17 cellular contexts compared by ENCODE assay signal in the genomic region with DNA sequence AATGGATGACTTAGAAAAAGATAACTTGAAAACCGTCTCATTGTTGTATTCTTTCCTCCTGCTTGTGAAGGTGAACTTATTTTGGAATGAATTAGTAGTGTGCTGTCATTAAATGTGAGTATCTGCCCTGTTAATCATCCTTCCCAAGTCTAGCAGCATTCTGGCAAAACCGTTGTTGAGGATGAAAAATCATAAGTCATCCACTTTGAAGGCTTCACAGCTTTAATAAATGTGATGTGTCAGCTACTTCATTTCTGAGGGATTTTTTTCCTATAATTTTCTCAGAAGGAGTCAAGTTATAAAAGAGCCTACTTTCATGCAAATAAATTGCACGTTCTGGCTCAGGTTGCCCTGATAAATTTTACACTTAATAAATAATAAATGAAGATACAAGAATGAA.
A peak's percentile ranks its signal among the peaks of the same experiment; 100 is the strongest.
DNase-seq lines count a peak whose midpoint lies in the region; ATAC-seq, FAIRE-seq and TF ChIP-seq lines count a peak whose summit lies in the region.
"Had no signal": no experiment of that assay in that cellular context is flagged by ENCODE, and none has a peak within 500 bp of the region (broad histone marks: within the 10 kb centered on the region; RNA-seq: fewer than 3 reads in every experiment).

No MANE protein-coding gene starts in this region.

- TF ChIP-seq POLR2A in HepG2 (IDR thresholded peaks at IDR 0.05; ENCODE audit: insufficient read depth in 1 of 2, low read depth in 2 of 2, low read length in 2 of 2) (no peak), right lobe of liver (IDR thresholded peaks at IDR 0.05) (no peak)

- POLR2A ChIA-PET in HepG2 (lab: Yijun Ruan, JAX): no interaction called here

- H3K4me3 Mint-ChIP-seq in activated naive CD4-positive, alpha-beta T cell treated with anti-CD3 and anti-CD28 coated beads, Interleukin-2, amount 10 ng/mL, durations not matched to agents 7 days and 5 days: no peak overlapping the region
- H3K4me3 Mint-ChIP-seq: CD4-positive, CD25-positive, alpha-beta regulatory T cell had no signal

- WGBS in HepG2 (ENCODE audit: low lambda C conversion rate): 4% methylated on average over 3 of the region's 3 CpGs
- 52% methylated on average over 3 of the region's 3 CpGs for WGBS in right lobe of liver (ENCODE audit: insufficient coverage, low coverage, low lambda C conversion rate, missing lambda C conversion rate)

- peaks cover 19% of the 10 kb centered on the region for H3K27me3 Mint-ChIP-seq in activated naive CD4-positive, alpha-beta T cell treated with anti-CD3 and anti-CD28 coated beads, Interleukin-2, amount 10 ng/mL, durations not matched to agents 7 days and 5 days
- H3K27me3 Mint-ChIP-seq: CD4-positive, CD25-positive, alpha-beta regulatory T cell had no signal

- H3K36me3 ChIP-seq in HepG2 (replicated peaks in 1 of 2; ENCODE audit: control insufficient read depth in 1 of 2, insufficient read depth in 2 of 2, low read length in 2 of 2): no peaks in the 10 kb centered on the region
- no peaks in the 10 kb centered on the region for H3K36me3 ChIP-seq in right lobe of liver
- no peaks in the 10 kb centered on the region for H3K36me3 ChIP-seq in H7 (replicated peaks; ENCODE audit: control insufficient read depth, insufficient read depth, low read length)
- H3K36me3 ChIP-seq: BLaER1 treated with 17β-estradiol and CSF1 and Interleukin-3, amounts not matched to agents 10 nM and 100 nM had no signal

- H3K36me3 Mint-ChIP-seq in activated naive CD4-positive, alpha-beta T cell treated with anti-CD3 and anti-CD28 coated beads, Interleukin-2, amount 10 ng/mL, durations not matched to agents 7 days and 5 days: no peaks in the 10 kb centered on the region
- H3K36me3 Mint-ChIP-seq: CD4-positive, CD25-positive, alpha-beta regulatory T cell had no signal

- H2AFZ ChIP-seq in HepG2 (ENCODE audit: low read length): no peak overlapping the region

- TF ChIP-seq RAD21 in HepG2 (CRISPR knock-in tag; IDR thresholded peaks at IDR 0.05): no peak

- CTCF ChIA-PET in HepG2 (lab: Yijun Ruan, JAX; ENCODE audit: low intra/inter-chr PET ratio, low total read pairs): no interaction called here
- CTCF ChIA-PET in activated naive CD4-positive, alpha-beta T cell treated with anti-CD3 and anti-CD28 coated beads, Interleukin-2, amount 10 ng/mL, durations not matched to agents 7 days and 5 days (lab: Charles Lee): interaction anchor here (0.7 kb wide), 1 partner anchor 9 kb away, joined by 3 read pairs; no protein-coding TSS in a partner anchor

- no peak for DNase-seq in HepG2 (ENCODE audit: low spot score)
- no peak for DNase-seq in right lobe of liver
- peak; percentile 31 for DNase-seq in epithelial cell of esophagus (ENCODE audit: low read depth)
- no peak for DNase-seq in omental fat pad (ENCODE audit: low spot score)
- DNase-seq in activated naive CD4-positive, alpha-beta T cell treated with anti-CD3 and anti-CD28 coated beads, Interleukin-2, amount 10 ng/mL, durations not matched to agents 7 days and 5 days: no peak
- no peak for DNase-seq in H7
- DNase-seq: Calu3; CD4-positive, CD25-positive, alpha-beta regulatory T cell; DMS 273 treated with DMSO at 0.1 percent for 48 hours; KG1 had no signal

- H3K27ac Mint-ChIP-seq in activated naive CD4-positive, alpha-beta T cell treated with anti-CD3 and anti-CD28 coated beads, Interleukin-2, amount 10 ng/mL, durations not matched to agents 7 days and 5 days: no peak overlapping the region
- H3K27ac Mint-ChIP-seq: CD4-positive, CD25-positive, alpha-beta regulatory T cell had no signal

- no peak overlapping the region for H3K4me2 ChIP-seq in HepG2 (ENCODE audit: low read depth, low read length)
- H3K4me2 ChIP-seq: BLaER1 treated with 17β-estradiol and CSF1 and Interleukin-3, amounts not matched to agents 10 nM and 100 nM had no signal

- H3K27me3 ChIP-seq in HepG2 (ENCODE audit: control insufficient read depth in 1 of 2, insufficient read depth in 2 of 2, low read length in 2 of 2) (peaks cover 0 to 4% of the 10 kb centered on the region in 2 experiments; a peak in 1 of 5 replicates), right lobe of liver (no peaks in the 10 kb centered on the region), H7 (ENCODE audit: control insufficient read depth, insufficient read depth, low read length) (no peaks in the 10 kb centered on the region)
- H3K27me3 ChIP-seq: BLaER1 treated with 17β-estradiol and CSF1 and Interleukin-3, amounts not matched to agents 10 nM and 100 nM had no signal

- peaks cover 2% of the 10 kb centered on the region for H3K4me1 Mint-ChIP-seq in activated naive CD4-positive, alpha-beta T cell treated with anti-CD3 and anti-CD28 coated beads, Interleukin-2, amount 10 ng/mL, durations not matched to agents 7 days and 5 days
- H3K4me1 Mint-ChIP-seq: CD4-positive, CD25-positive, alpha-beta regulatory T cell had no signal

- H3K9me3 Mint-ChIP-seq in activated naive CD4-positive, alpha-beta T cell treated with anti-CD3 and anti-CD28 coated beads, Interleukin-2, amount 10 ng/mL, durations not matched to agents 7 days and 5 days: no peaks in the 10 kb centered on the region

- in situ Hi-C loops in HepG2 (cut with HindIII; ENCODE audit: extremely low pct_ligation_motif_present, low pct_unique_long_range_greater_than_20kb): no loop called here

- no peaks in the 10 kb centered on the region for H3K79me2 ChIP-seq in HepG2 (ENCODE audit: insufficient read depth, low read length)

- ATAC-seq in HepG2 (no peak), right lobe of liver (no peak), omental fat pad (ENCODE audit: low FRiP score) (peak; percentile 59), GM19324 (IDR thresholded peaks at IDR 0.05; ENCODE audit: low FRiP score, unreplicated experiment) (no peak)
- ATAC-seq: GM12878 had no signal

- intact Hi-C loops in HepG2 (cut with micrococcal nuclease; ENCODE audit: unreplicated experiment): no loop called here
- intact Hi-C loops in right lobe of liver (cut with DNase I): no loop called here

- no peak for TF ChIP-seq CTCF in HepG2 (CRISPR knock-in tag; IDR thresholded peaks at IDR 0.05)
- no peak for TF ChIP-seq CTCF in right lobe of liver (IDR thresholded peaks at IDR 0.05)
- no peak for TF ChIP-seq CTCF in epithelial cell of esophagus (IDR thresholded peaks at IDR 0.05; ENCODE audit: insufficient read depth, low read depth, low read length, missing control alignments)
- TF ChIP-seq CTCF in omental fat pad (IDR thresholded peaks at IDR 0.05): no peak

- FAIRE-seq in HepG2 (lab: Jason Lieb, UNC): no peak
- FAIRE-seq: GM12878, GM18507, H54 had no signal

- TF ChIP-seq EP300 in HepG2 (IDR thresholded peaks at IDR 0.05; ENCODE audit: low read depth in 2 of 2, low read length in 2 of 2) (no peak), HepG2 (CRISPR knock-in tag; IDR thresholded peaks at IDR 0.05; ENCODE audit: borderline replicate concordance) (no peak)

- H3K27ac ChIP-seq in HepG2 (ENCODE audit: extremely low read length, insufficient read depth, low read length) (no peak overlapping the region), right lobe of liver (no peak overlapping the region)
- H3K27ac ChIP-seq: 22Rv1; BLaER1 treated with 17β-estradiol and CSF1 and Interleukin-3, amounts not matched to agents 10 nM and 100 nM; HL-60 had no signal

- no peaks in the 10 kb centered on the region for H3K4me1 ChIP-seq in HepG2 (ENCODE audit: insufficient read depth, low read length)
- no peaks in the 10 kb centered on the region for H3K4me1 ChIP-seq in right lobe of liver

- H3K4me3 ChIP-seq in HepG2 (replicated peaks in 1 of 3; ENCODE audit: insufficient read depth in 1 of 3, low read depth in 2 of 3, low read length in 3 of 3) (no peak overlapping the region), right lobe of liver (no peak overlapping the region), epithelial cell of esophagus (ENCODE audit: low read length) (no peak overlapping the region), H7 (ENCODE audit: insufficient read depth, low read depth, low read length) (no peak overlapping the region)
- H3K4me3 ChIP-seq: BLaER1 treated with 17β-estradiol and CSF1 and Interleukin-3, amounts not matched to agents 10 nM and 100 nM; GM12878 had no signal

- BruUV-seq in HepG2 (replicated peaks; lab: Mats Ljungman, UMichigan): no TSS peak

- H3K9me3 ChIP-seq in HepG2 (ENCODE audit: low read length) (no peaks in the 10 kb centered on the region), right lobe of liver (no peaks in the 10 kb centered on the region)

- no peaks in the 10 kb centered on the region for H4K20me1 ChIP-seq in HepG2 (ENCODE audit: insufficient read depth, low read length)
- H4K20me1 ChIP-seq: BLaER1 treated with 17β-estradiol and CSF1 and Interleukin-3, amounts not matched to agents 10 nM and 100 nM had no signal

- no peak overlapping the region for H3K9ac ChIP-seq in HepG2 (ENCODE audit: insufficient read depth, low read depth, low read length)
- H3K9ac ChIP-seq: BLaER1 treated with 17β-estradiol and CSF1 and Interleukin-3, amounts not matched to agents 10 nM and 100 nM had no signal

TF ChIP-seq in HepG2, 621 proteins besides CTCF, POLR2A, EP300 and RAD21:
- TF ChIP-seq MAFF (IDR thresholded peaks at IDR 0.05; ENCODE audit: low read depth, low read length): peak; percentile 30; the same call in 1 of the 2 replicates
- no peak for TF ChIP-seq KDM3A (CRISPR knock-in tag; IDR thresholded peaks at IDR 0.05; ENCODE audit: low read depth)
- TF ChIP-seq MAFK (conservative IDR thresholded peaks at IDR 0.05 in 1 of 2, IDR thresholded peaks at IDR 0.05 in 1 of 2; ENCODE audit: low read length in 2 of 2): peak; percentile 6 to 53; a peak in 2 of 4 replicates
- no peak for TF ChIP-seq RFX5 (IDR thresholded peaks at IDR 0.05; ENCODE audit: low read depth, low read length)
